Comparison of ENCODE assay signal across 1 cellular context in the genomic region with DNA sequence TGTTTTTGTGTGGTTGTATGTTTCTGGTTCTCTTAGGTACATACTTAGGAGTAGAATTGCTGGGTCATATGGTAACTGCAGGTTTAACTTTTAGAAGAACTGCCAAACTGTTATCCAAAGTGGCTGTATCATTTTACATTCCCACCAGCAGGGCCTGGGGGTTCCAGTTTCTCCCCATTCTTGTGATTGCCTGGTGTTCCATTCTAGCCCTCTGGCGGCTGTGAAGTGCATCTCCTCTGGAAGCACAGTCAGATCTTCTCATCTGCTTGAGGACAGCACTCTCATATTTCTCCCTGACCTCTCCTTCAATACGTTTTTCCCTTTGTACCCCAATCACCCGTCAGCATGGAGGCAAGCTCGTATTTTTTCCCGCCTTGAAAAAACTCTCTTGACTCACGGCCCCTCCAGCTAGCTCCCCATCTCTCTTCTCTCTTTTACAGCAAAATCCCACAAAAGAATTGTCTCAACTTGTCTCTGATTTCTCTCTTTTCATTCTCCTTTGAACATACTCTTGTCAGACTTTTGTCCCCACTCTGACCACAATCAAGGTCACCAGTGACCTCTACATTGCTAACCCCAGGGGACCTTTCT.
A peak's percentile ranks its signal among the peaks of the same experiment; 100 is the strongest.
TF ChIP-seq lines count a peak whose summit lies in the region.

No MANE protein-coding gene starts in this region.

TF ChIP-seq in HepG2, 621 proteins besides CTCF, POLR2A, EP300 and RAD21:
- TF ChIP-seq STAG1 (CRISPR knock-in tag; IDR thresholded peaks at IDR 0.05) (0 out of 2 replicates have a peak, but pooled peaks have one; percentile 12), NR1H2 (CRISPR knock-in tag; IDR thresholded peaks at IDR 0.05; ENCODE audit: borderline replicate concordance, low read depth) (no peak), ZNF724P (CRISPR knock-in tag; IDR thresholded peaks at IDR 0.05; ENCODE audit: borderline replicate concordance) (no peak), ZNF879 (CRISPR knock-in tag; IDR thresholded peaks at IDR 0.05) (no peak), ZNF547 (CRISPR knock-in tag; IDR thresholded peaks at IDR 0.05) (no peak), ZC3H4 (CRISPR knock-in tag; IDR thresholded peaks at IDR 0.05; ENCODE audit: borderline replicate concordance) (no peak), HDAC6 (IDR thresholded peaks at IDR 0.05; ENCODE audit: low read depth, low read length) (no peak), CCDC6 (CRISPR knock-in tag; IDR thresholded peaks at IDR 0.05) (no peak), SMC3 (IDR thresholded peaks at IDR 0.05; ENCODE audit: low read length) (0 out of 2 replicates have a peak, but pooled peaks have one; percentile 7), ATM (IDR thresholded peaks at IDR 0.05; ENCODE audit: borderline replicate concordance) (no peak), BCL6 (CRISPR knock-in tag; IDR thresholded peaks at IDR 0.05) (no peak), ZNF225 (CRISPR knock-in tag; IDR thresholded peaks at IDR 0.05) (no peak), ZNF230 (CRISPR knock-in tag; IDR thresholded peaks at IDR 0.05) (no peak), ZFP36L2 (CRISPR knock-in tag; IDR thresholded peaks at IDR 0.05) (no peak), HIVEP1 (CRISPR knock-in tag; IDR thresholded peaks at IDR 0.05) (no peak), RNF2 (conservative IDR thresholded peaks at IDR 0.05; ENCODE audit: low read depth) (no peak), ZNF484 (CRISPR knock-in tag; IDR thresholded peaks at IDR 0.05; ENCODE audit: borderline replicate concordance, low read depth) (no peak), MAFF (IDR thresholded peaks at IDR 0.05; ENCODE audit: low read depth, low read length) (no peak), ZNF430 (CRISPR knock-in tag; IDR thresholded peaks at IDR 0.05) (no peak), ZNF629 (CRISPR knock-in tag; conservative IDR thresholded peaks at IDR 0.05) (peak; percentile 57; the same call in 1 of the 2 replicates), ZNF317 (CRISPR knock-in tag; IDR thresholded peaks at IDR 0.05) (no peak), TEAD3 (CRISPR knock-in tag; optimal IDR thresholded peaks at IDR 0.05; ENCODE audit: borderline replicate concordance) (peak; percentile 93), SAFB2 (CRISPR knock-in tag; IDR thresholded peaks at IDR 0.05; ENCODE audit: borderline replicate concordance, low read depth) (no peak), KLF9 (CRISPR knock-in tag; IDR thresholded peaks at IDR 0.05; ENCODE audit: low read depth) (no peak), KDM1A (CRISPR knock-in tag; IDR thresholded peaks at IDR 0.05) (no peak), KDM4B (CRISPR knock-in tag; IDR thresholded peaks at IDR 0.05) (no peak), ZNF232 (CRISPR knock-in tag; IDR thresholded peaks at IDR 0.05; ENCODE audit: borderline replicate concordance) (no peak), MED13 (CRISPR knock-in tag; IDR thresholded peaks at IDR 0.05) (no peak), ZSCAN29 (CRISPR knock-in tag; conservative IDR thresholded peaks at IDR 0.05) (no peak), NCOA2 (CRISPR knock-in tag; IDR thresholded peaks at IDR 0.05) (no peak), GATA4 (IDR thresholded peaks at IDR 0.05; ENCODE audit: borderline replicate concordance, low read depth) (no peak), SNRNP70 (IDR thresholded peaks at IDR 0.05; ENCODE audit: low read depth, low read length) (no peak)
- TF ChIP-seq, protein P1, sequence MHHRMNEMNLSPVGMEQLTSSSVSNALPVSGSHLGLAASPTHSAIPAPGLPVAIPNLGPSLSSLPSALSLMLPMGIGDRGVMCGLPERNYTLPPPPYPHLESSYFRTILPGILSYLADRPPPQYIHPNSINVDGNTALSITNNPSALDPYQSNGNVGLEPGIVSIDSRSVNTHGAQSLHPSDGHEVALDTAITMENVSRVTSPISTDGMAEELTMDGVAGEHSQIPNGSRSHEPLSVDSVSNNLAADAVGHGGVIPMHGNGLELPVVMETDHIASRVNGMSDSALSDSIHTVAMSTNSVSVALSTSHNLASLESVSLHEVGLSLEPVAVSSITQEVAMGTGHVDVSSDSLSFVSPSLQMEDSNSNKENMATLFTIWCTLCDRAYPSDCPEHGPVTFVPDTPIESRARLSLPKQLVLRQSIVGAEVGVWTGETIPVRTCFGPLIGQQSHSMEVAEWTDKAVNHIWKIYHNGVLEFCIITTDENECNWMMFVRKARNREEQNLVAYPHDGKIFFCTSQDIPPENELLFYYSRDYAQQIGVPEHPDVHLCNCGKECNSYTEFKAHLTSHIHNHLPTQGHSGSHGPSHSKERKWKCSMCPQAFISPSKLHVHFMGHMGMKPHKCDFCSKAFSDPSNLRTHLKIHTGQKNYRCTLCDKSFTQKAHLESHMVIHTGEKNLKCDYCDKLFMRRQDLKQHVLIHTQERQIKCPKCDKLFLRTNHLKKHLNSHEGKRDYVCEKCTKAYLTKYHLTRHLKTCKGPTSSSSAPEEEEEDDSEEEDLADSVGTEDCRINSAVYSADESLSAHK (CRISPR knock-in tag; IDR thresholded peaks at IDR 0.05; ENCODE audit: borderline replicate concordance): no peak
- TF ChIP-seq, protein P2, sequence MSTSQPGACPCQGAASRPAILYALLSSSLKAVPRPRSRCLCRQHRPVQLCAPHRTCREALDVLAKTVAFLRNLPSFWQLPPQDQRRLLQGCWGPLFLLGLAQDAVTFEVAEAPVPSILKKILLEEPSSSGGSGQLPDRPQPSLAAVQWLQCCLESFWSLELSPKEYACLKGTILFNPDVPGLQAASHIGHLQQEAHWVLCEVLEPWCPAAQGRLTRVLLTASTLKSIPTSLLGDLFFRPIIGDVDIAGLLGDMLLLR (CRISPR knock-in tag; IDR thresholded peaks at IDR 0.05): no peak
- TF ChIP-seq, protein P3, sequence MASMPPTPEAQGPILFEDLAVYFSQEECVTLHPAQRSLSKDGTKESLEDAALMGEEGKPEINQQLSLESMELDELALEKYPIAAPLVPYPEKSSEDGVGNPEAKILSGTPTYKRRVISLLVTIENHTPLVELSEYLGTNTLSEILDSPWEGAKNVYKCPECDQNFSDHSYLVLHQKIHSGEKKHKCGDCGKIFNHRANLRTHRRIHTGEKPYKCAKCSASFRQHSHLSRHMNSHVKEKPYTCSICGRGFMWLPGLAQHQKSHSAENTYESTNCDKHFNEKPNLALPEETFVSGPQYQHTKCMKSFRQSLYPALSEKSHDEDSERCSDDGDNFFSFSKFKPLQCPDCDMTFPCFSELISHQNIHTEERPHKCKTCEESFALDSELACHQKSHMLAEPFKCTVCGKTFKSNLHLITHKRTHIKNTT (CRISPR knock-in tag; IDR thresholded peaks at IDR 0.05): no peak
- TF ChIP-seq, protein P4, sequence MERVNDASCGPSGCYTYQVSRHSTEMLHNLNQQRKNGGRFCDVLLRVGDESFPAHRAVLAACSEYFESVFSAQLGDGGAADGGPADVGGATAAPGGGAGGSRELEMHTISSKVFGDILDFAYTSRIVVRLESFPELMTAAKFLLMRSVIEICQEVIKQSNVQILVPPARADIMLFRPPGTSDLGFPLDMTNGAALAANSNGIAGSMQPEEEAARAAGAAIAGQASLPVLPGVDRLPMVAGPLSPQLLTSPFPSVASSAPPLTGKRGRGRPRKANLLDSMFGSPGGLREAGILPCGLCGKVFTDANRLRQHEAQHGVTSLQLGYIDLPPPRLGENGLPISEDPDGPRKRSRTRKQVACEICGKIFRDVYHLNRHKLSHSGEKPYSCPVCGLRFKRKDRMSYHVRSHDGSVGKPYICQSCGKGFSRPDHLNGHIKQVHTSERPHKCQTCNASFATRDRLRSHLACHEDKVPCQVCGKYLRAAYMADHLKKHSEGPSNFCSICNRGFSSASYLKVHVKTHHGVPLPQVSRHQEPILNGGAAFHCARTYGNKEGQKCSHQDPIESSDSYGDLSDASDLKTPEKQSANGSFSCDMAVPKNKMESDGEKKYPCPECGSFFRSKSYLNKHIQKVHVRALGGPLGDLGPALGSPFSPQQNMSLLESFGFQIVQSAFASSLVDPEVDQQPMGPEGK (CRISPR knock-in tag; IDR thresholded peaks at IDR 0.05): peak; percentile 55; the same call in 1 of the 2 replicates
- TF ChIP-seq, protein P5, sequence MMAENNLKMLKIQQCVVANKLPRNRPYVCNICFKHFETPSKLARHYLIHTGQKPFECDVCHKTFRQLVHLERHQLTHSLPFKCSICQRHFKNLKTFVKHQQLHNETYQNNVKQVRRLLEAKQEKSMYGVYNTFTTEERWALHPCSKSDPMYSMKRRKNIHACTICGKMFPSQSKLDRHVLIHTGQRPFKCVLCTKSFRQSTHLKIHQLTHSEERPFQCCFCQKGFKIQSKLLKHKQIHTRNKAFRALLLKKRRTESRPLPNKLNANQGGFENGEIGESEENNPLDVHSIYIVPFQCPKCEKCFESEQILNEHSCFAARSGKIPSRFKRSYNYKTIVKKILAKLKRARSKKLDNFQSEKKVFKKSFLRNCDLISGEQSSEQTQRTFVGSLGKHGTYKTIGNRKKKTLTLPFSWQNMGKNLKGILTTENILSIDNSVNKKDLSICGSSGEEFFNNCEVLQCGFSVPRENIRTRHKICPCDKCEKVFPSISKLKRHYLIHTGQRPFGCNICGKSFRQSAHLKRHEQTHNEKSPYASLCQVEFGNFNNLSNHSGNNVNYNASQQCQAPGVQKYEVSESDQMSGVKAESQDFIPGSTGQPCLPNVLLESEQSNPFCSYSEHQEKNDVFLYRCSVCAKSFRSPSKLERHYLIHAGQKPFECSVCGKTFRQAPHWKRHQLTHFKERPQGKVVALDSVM (CRISPR knock-in tag; IDR thresholded peaks at IDR 0.05): no peak
- TF ChIP-seq, protein P6, sequence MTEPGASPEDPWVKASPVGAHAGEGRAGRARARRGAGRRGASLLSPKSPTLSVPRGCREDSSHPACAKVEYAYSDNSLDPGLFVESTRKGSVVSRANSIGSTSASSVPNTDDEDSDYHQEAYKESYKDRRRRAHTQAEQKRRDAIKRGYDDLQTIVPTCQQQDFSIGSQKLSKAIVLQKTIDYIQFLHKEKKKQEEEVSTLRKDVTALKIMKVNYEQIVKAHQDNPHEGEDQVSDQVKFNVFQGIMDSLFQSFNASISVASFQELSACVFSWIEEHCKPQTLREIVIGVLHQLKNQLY (CRISPR knock-in tag; IDR thresholded peaks at IDR 0.05): no peak
- TF ChIP-seq, protein P7, sequence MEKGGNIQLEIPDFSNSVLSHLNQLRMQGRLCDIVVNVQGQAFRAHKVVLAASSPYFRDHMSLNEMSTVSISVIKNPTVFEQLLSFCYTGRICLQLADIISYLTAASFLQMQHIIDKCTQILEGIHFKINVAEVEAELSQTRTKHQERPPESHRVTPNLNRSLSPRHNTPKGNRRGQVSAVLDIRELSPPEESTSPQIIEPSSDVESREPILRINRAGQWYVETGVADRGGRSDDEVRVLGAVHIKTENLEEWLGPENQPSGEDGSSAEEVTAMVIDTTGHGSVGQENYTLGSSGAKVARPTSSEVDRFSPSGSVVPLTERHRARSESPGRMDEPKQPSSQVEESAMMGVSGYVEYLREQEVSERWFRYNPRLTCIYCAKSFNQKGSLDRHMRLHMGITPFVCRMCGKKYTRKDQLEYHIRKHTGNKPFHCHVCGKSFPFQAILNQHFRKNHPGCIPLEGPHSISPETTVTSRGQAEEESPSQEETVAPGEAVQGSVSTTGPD (CRISPR knock-in tag; IDR thresholded peaks at IDR 0.05): no peak
- TF ChIP-seq, protein P8, sequence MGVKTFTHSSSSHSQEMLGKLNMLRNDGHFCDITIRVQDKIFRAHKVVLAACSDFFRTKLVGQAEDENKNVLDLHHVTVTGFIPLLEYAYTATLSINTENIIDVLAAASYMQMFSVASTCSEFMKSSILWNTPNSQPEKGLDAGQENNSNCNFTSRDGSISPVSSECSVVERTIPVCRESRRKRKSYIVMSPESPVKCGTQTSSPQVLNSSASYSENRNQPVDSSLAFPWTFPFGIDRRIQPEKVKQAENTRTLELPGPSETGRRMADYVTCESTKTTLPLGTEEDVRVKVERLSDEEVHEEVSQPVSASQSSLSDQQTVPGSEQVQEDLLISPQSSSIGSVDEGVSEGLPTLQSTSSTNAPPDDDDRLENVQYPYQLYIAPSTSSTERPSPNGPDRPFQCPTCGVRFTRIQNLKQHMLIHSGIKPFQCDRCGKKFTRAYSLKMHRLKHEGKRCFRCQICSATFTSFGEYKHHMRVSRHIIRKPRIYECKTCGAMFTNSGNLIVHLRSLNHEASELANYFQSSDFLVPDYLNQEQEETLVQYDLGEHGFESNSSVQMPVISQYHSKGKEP (CRISPR knock-in tag; IDR thresholded peaks at IDR 0.05): no peak
- TF ChIP-seq, protein P9, sequence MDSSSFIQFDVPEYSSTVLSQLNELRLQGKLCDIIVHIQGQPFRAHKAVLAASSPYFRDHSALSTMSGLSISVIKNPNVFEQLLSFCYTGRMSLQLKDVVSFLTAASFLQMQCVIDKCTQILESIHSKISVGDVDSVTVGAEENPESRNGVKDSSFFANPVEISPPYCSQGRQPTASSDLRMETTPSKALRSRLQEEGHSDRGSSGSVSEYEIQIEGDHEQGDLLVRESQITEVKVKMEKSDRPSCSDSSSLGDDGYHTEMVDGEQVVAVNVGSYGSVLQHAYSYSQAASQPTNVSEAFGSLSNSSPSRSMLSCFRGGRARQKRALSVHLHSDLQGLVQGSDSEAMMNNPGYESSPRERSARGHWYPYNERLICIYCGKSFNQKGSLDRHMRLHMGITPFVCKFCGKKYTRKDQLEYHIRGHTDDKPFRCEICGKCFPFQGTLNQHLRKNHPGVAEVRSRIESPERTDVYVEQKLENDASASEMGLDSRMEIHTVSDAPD (CRISPR knock-in tag; IDR thresholded peaks at IDR 0.05): no peak
- TF ChIP-seq, protein P10, sequence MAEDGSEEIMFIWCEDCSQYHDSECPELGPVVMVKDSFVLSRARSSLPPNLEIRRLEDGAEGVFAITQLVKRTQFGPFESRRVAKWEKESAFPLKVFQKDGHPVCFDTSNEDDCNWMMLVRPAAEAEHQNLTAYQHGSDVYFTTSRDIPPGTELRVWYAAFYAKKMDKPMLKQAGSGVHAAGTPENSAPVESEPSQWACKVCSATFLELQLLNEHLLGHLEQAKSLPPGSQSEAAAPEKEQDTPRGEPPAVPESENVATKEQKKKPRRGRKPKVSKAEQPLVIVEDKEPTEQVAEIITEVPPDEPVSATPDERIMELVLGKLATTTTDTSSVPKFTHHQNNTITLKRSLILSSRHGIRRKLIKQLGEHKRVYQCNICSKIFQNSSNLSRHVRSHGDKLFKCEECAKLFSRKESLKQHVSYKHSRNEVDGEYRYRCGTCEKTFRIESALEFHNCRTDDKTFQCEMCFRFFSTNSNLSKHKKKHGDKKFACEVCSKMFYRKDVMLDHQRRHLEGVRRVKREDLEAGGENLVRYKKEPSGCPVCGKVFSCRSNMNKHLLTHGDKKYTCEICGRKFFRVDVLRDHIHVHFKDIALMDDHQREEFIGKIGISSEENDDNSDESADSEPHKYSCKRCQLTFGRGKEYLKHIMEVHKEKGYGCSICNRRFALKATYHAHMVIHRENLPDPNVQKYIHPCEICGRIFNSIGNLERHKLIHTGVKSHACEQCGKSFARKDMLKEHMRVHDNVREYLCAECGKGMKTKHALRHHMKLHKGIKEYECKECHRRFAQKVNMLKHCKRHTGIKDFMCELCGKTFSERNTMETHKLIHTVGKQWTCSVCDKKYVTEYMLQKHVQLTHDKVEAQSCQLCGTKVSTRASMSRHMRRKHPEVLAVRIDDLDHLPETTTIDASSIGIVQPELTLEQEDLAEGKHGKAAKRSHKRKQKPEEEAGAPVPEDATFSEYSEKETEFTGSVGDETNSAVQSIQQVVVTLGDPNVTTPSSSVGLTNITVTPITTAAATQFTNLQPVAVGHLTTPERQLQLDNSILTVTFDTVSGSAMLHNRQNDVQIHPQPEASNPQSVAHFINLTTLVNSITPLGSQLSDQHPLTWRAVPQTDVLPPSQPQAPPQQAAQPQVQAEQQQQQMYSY (CRISPR knock-in tag; IDR thresholded peaks at IDR 0.05): no peak
